ENCODE assay signal across 8 cellular contexts in genomic region chr14:61751475-61751989, GRCh38. TPM values are rescaled to one million over a fixed set of nuclear protein-coding genes. Genes with fewer than 3 reads are reported as not detected.
DNase-seq lines count a peak whose midpoint lies in the region; ATAC-seq and TF ChIP-seq lines count a peak whose summit lies in the region.

No MANE protein-coding gene starts in this region.

- H3K9me2 ChIP-seq in OCI-LY1 (ENCODE audit: low read depth, low read length) = no peaks in the 10 kb centered on the region

- POLR2A ChIA-PET in GM10248 (lab: Yijun Ruan, JAX) = no interaction called here

- H3K79me1 ChIP-seq in trophoblast cell (ENCODE audit: low read length) = no peaks in the 10 kb centered on the region

- H2AK5ac ChIP-seq in trophoblast cell (ENCODE audit: low read length) = no peak overlapping the region

- H3K36me3 Mint-ChIP-seq in Calu3 (ENCODE audit: insufficient read depth, unreplicated experiment) = peaks cover 66% of the 10 kb centered on the region
- peaks cover 15% of the 10 kb centered on the region for H3K36me3 Mint-ChIP-seq in endodermal cell (ENCODE audit: low read depth)

- H3K4me3 ChIP-seq in OCI-LY1 (ENCODE audit: low read depth, low read length, poor library complexity, severe bottlenecking) (peak overlapping the region; percentile 62), endodermal cell (ENCODE audit: low read length) (peak overlapping the region; percentile 2), trophoblast cell (ENCODE audit: low read depth, low read length) (no peak overlapping the region)

- 87 to 97% methylated on average over 5 to 7 of the region's 8 CpGs for WGBS in endodermal cell (ENCODE audit: insufficient coverage in 1 of 2, insufficient read length in 1 of 2), 2 experiments
- WGBS in trophoblast cell (ENCODE audit: extremely low coverage, insufficient coverage, insufficient read length) = no CpG with 5 or more reads among the region's 8 CpGs

- no peak overlapping the region for H3K4ac ChIP-seq in trophoblast cell (ENCODE audit: low read depth, low read length)

- H3K18ac ChIP-seq in trophoblast cell (ENCODE audit: low read length) = no peak overlapping the region

- H2BK120ac ChIP-seq in trophoblast cell (ENCODE audit: insufficient read depth, low read length, poor library complexity) = no peak overlapping the region

- H3F3A ChIP-seq in OCI-LY1 (ENCODE audit: insufficient read depth, low read length) = no peaks in the 10 kb centered on the region

- H4K91ac ChIP-seq in trophoblast cell (ENCODE audit: low read depth, low read length) = no peak overlapping the region

- TF ChIP-seq CTCF in Calu3 (IDR thresholded peaks at IDR 0.05; ENCODE audit: unreplicated experiment) (no peak), OCI-LY1 (IDR thresholded peaks at IDR 0.05; ENCODE audit: low read length) (no peak), endodermal cell (conservative IDR thresholded peaks at IDR 0.05) (no peak), GM10248 (IDR thresholded peaks at IDR 0.05; ENCODE audit: control extremely low read depth, extremely low read depth, low read depth, missing control alignments) (no peak)

- H3K27ac Mint-ChIP-seq in Calu3 (ENCODE audit: unreplicated experiment) = peak overlapping the region; percentile 70
- no peak overlapping the region for H3K27ac Mint-ChIP-seq in endodermal cell

- H3K27me3 Mint-ChIP-seq in Calu3 (ENCODE audit: unreplicated experiment) (no peaks in the 10 kb centered on the region), endodermal cell (ENCODE audit: insufficient read depth) (no peaks in the 10 kb centered on the region)

- H3K9me3 Mint-ChIP-seq in Calu3 (ENCODE audit: low read depth, unreplicated experiment) (no peaks in the 10 kb centered on the region), endodermal cell (peaks cover 6% of the 10 kb centered on the region)

- H3K27me3 ChIP-seq in OCI-LY1 (ENCODE audit: insufficient read depth, low read length) = no peaks in the 10 kb centered on the region
- no peaks in the 10 kb centered on the region for H3K27me3 ChIP-seq in endodermal cell (ENCODE audit: control insufficient read depth, insufficient read depth, low read length, poor library complexity, severe bottlenecking)
- H3K27me3 ChIP-seq in trophoblast cell (ENCODE audit: insufficient read depth, low read length) = no peaks in the 10 kb centered on the region

- peak overlapping the region; percentile 63; the same call in 1 of the 2 replicates for H3K9ac ChIP-seq in OCI-LY1 (ENCODE audit: low read length)
- H3K9ac ChIP-seq in endodermal cell (ENCODE audit: extremely low read depth, low read length, poor library complexity, severe bottlenecking) = no peak overlapping the region
- no peak overlapping the region for H3K9ac ChIP-seq in trophoblast cell (ENCODE audit: low read length)

- H3K14ac ChIP-seq in trophoblast cell (ENCODE audit: low read length) = no peak overlapping the region

- H3K4me1 ChIP-seq in OCI-LY1 (ENCODE audit: insufficient read depth, low read length, severe bottlenecking) = peaks cover 65% of the 10 kb centered on the region
- peaks cover 10% of the 10 kb centered on the region for H3K4me1 ChIP-seq in endodermal cell (ENCODE audit: control insufficient read depth, insufficient read depth, low read length)
- peaks cover 0 to 7% of the 10 kb centered on the region in 2 experiments for H3K4me1 ChIP-seq in trophoblast cell (ENCODE audit: control insufficient read depth in 1 of 2, insufficient read depth in 2 of 2, low read length in 2 of 2)

- H3K4me3 Mint-ChIP-seq in Calu3 (ENCODE audit: low read depth, unreplicated experiment) (peak overlapping the region; percentile 74), endodermal cell (peak overlapping the region; percentile 50)

- BruUV-seq in Calu3 (replicated peaks; lab: Mats Ljungman, UMichigan) = TSS peak; percentile 23

- H3K4me1 Mint-ChIP-seq in Calu3 (ENCODE audit: low read depth, unreplicated experiment) (peaks cover 42% of the 10 kb centered on the region), endodermal cell (peaks cover 21% of the 10 kb centered on the region)

- peak overlapping the region; percentile 75 for H3K4me2 ChIP-seq in OCI-LY1 (ENCODE audit: low read length)
- peak overlapping the region; percentile 65 for H3K4me2 ChIP-seq in trophoblast cell (ENCODE audit: low read length)

- H3K9me3 ChIP-seq in OCI-LY1 (ENCODE audit: low read length) (no peaks in the 10 kb centered on the region), endodermal cell (ENCODE audit: control insufficient read depth, low read length) (peaks cover 9% of the 10 kb centered on the region), trophoblast cell (ENCODE audit: insufficient read depth, low read depth, low read length) (peaks cover 1% of the 10 kb centered on the region)

- no peak overlapping the region for H2BK5ac ChIP-seq in trophoblast cell (ENCODE audit: low read depth, low read length, poor library complexity)

- H3K27ac ChIP-seq in OCI-LY1 (ENCODE audit: low read depth, low read length, poor library complexity, severe bottlenecking) = peak overlapping the region; percentile 43
- no peak overlapping the region for H3K27ac ChIP-seq in endodermal cell (ENCODE audit: low read depth, low read length)
- H3K27ac ChIP-seq in trophoblast cell (ENCODE audit: low read depth, low read length) = no peak overlapping the region

- peaks cover 29% of the 10 kb centered on the region for H3K36me3 ChIP-seq in OCI-LY1 (ENCODE audit: insufficient read depth, low read length)
- H3K36me3 ChIP-seq in endodermal cell (ENCODE audit: control insufficient read depth, insufficient read depth, low read length) = peaks cover 37% of the 10 kb centered on the region
- H3K36me3 ChIP-seq in trophoblast cell (ENCODE audit: control insufficient read depth in 1 of 2, insufficient read depth in 2 of 2, low read length in 2 of 2) = peaks cover under 1 to 2% of the 10 kb centered on the region in 2 experiments

- no peak overlapping the region for H4K12ac ChIP-seq in trophoblast cell (ENCODE audit: low read depth, low read length)

- CTCF ChIA-PET in Calu3 (lab: Charles Lee) = interaction anchor here (0.8 kb wide), 1 partner anchor 10 kb away, joined by 3 read pairs; the partner anchor contains the start of gene SNAPC1
- CTCF ChIA-PET in GM10248 (lab: Yijun Ruan, JAX) = interaction anchor here (1.0 to 3.5 kb wide), 3 partner anchors 9 to 373 kb away, joined by 3 to 24 read pairs (median 3); partner anchors contain the start of gene SNAPC1

- no peak overlapping the region for H2BK12ac ChIP-seq in trophoblast cell (ENCODE audit: low read length)

- H3K23ac ChIP-seq in trophoblast cell (ENCODE audit: low read length) = no peak overlapping the region

- intact Hi-C loops in Calu3 (cut with micrococcal nuclease; ENCODE audit: unreplicated experiment) = loop anchor here (1.0 to 5.0 kb wide), 4 partner anchors 54 to 289 kb away; partner anchors contain the start of gene HIF1A

- H4K20me1 ChIP-seq in OCI-LY1 (ENCODE audit: insufficient read depth, low read length) = no peaks in the 10 kb centered on the region

- H3K79me2 ChIP-seq in OCI-LY1 (ENCODE audit: insufficient read depth, low read length) (peaks cover 19% of the 10 kb centered on the region; the same call in 1 of the 2 replicates), trophoblast cell (ENCODE audit: control insufficient read depth, insufficient read depth, low read length, poor library complexity) (no peaks in the 10 kb centered on the region)

- DNase-seq in Calu3 = no peak
- DNase-seq in endodermal cell = no peak
- no peak for DNase-seq in trophoblast cell
- no peak for DNase-seq in GM10248 (ENCODE audit: extremely low spot score)
- no peak for DNase-seq in germinal center (ENCODE audit: low spot score)
- DNase-seq in NCI-H526 (lab: John Stamatoyannopoulos, UW) = no peak

- H2AFZ ChIP-seq in OCI-LY1 (ENCODE audit: low read length) (no peak overlapping the region), trophoblast cell (ENCODE audit: insufficient read depth, low read length, poor library complexity) (no peak overlapping the region)

- H4K8ac ChIP-seq in trophoblast cell (ENCODE audit: low read depth, low read length) = no peak overlapping the region

- ATAC-seq in HG03378 (IDR thresholded peaks at IDR 0.05; ENCODE audit: unreplicated experiment) = no peak

RNA-seq across cellular contexts. Expression of gene SNAPC1, which starts 10.7 kb away (rescaled TPM):
- 10.0 and 11.7 TPM in 2 replicates for total RNA-seq in Calu3 (2022)
- total RNA-seq in endodermal cell = 10 to 100 TPM in 1 of 2 donors, 1 to 10 TPM in 1; 8.6 to 21.6 TPM
- 15.0 TPM for polyA plus RNA-seq in endodermal cell (2013, experiment 1 of 2)
- 17.8 TPM for polyA plus RNA-seq in endodermal cell (2013, experiment 2 of 2)
- polyA plus RNA-seq in trophoblast cell (2013) = 6.7 and 7.8 TPM in 2 replicates

RNA-seq across cellular contexts. Expression of gene HIF1A, which starts 56.2 kb away (rescaled TPM):
- total RNA-seq in Calu3 (2022) (213 and 229 TPM in 2 replicates), endodermal cell (100 to 1,000 TPM; 201 to 227 TPM)
- polyA plus RNA-seq in endodermal cell (2013, experiment 1 of 2) = 166 TPM
- 178 TPM for polyA plus RNA-seq in endodermal cell (2013, experiment 2 of 2)
- 429 and 461 TPM in 2 replicates for polyA plus RNA-seq in trophoblast cell (2013)
